Comparison of ENCODE assay signal across 8 cellular contexts in the genomic region with DNA sequence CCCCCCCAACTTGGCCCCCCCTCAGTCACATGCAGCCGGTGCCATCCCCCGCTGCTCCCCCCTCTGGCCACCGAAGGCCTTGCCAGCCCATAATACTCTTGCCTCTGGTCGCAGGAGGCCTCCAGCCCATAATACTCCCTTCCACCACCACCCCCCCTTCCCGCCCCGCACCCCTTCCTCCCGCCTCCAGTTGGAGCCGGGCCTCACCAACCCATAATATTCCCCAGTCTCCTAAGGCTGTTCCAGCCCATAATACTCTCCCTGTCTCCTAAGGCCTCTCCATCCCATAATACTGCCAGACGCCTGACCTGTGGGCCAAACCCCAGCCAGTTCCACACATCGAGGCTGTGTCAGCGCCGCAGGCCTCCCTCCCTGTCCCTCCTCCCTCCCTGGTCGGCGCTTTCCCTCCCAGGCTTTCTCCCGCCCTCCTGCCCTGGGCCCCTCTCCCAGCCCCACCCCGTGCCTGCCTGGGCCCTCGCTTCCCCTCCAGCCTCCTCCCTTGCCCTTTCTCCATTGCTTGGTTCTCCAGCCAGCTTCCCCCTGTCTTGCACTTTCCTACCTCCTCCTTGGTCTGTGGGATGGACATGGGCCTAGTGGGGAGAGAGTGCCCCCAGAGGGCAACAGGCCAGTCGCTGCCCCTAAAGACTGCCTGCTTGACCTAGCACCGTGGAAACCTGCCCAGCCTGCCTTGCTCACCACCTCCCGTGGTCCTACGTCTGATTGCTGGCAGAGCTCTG. TPM values are rescaled to one million over a fixed set of nuclear protein-coding genes. Genes with fewer than 3 reads are reported as not detected.
DNase-seq lines count a peak whose midpoint lies in the region; ATAC-seq and TF ChIP-seq lines count a peak whose summit lies in the region.

No MANE protein-coding gene starts in this region.

- H3K36me3 Mint-ChIP-seq in neural progenitor cell = no peaks in the 10 kb centered on the region

- H3K9me3 Mint-ChIP-seq in neural progenitor cell = no peaks in the 10 kb centered on the region

- H4K20me1 ChIP-seq in neural progenitor cell (ENCODE audit: low read depth) = no peaks in the 10 kb centered on the region

- peaks cover 73% of the 10 kb centered on the region for H3F3A ChIP-seq in neural progenitor cell (ENCODE audit: low read depth)

- H3K27me3 Mint-ChIP-seq in neural progenitor cell (ENCODE audit: insufficient read depth, low read depth) = peaks cover 18% of the 10 kb centered on the region

- ATAC-seq in GM18511 (IDR thresholded peaks at IDR 0.05; ENCODE audit: unreplicated experiment) = no peak
- no peak for ATAC-seq in GM18519 (IDR thresholded peaks at IDR 0.05; ENCODE audit: low FRiP score, unreplicated experiment)

- DNase-seq in Daoy (ENCODE audit: low read depth) (peak; percentile 98), KBM-7 (peak; percentile 97), OCI-M1 (lab: John Stamatoyannopoulos, UW) (peak; percentile 99), adrenal gland (peak; percentile 93 to 98 (median 96)), glomerular visceral epithelial cell (ENCODE audit: extremely low spot score) (peak; percentile 93), neural progenitor cell (ENCODE audit: low spot score) (peak; percentile 96)

- peak overlapping the region; percentile 80 for H3K27ac Mint-ChIP-seq in neural progenitor cell

- in situ Hi-C loops in KBM-7 (cut with MboI; ENCODE audit: low pct_unique_long_range_greater_than_20kb, low sequenced_read_pairs) = no loop called here

- no peaks in the 10 kb centered on the region for H3K9me3 ChIP-seq in adrenal gland (replicated peaks in 1 of 3)
- no peaks in the 10 kb centered on the region for H3K9me3 ChIP-seq in neural progenitor cell (ENCODE audit: low read depth)

- H3K36me3 ChIP-seq in adrenal gland (replicated peaks in 1 of 2) = no peaks in the 10 kb centered on the region
- no peaks in the 10 kb centered on the region for H3K36me3 ChIP-seq in neural progenitor cell

- H3K27ac ChIP-seq in adrenal gland = peak overlapping the region; percentile 75 to 95 (median 80)
- peak overlapping the region; percentile 77 for H3K27ac ChIP-seq in neural progenitor cell

- H3K4me1 Mint-ChIP-seq in neural progenitor cell = peaks cover 47% of the 10 kb centered on the region

- H3K79me2 ChIP-seq in neural progenitor cell (ENCODE audit: low read depth) = no peaks in the 10 kb centered on the region

- H3K27me3 ChIP-seq in adrenal gland (no peaks in the 10 kb centered on the region), neural progenitor cell (peaks cover 4% of the 10 kb centered on the region)

- H3K4me2 ChIP-seq in neural progenitor cell = no peak overlapping the region

- WGBS in adrenal gland, 4 donors = 2 to 6% (median 3%) methylated on average over 12 to 21 of the region's 21 CpGs

- intact Hi-C loops in adrenal gland (cut with DNase I) = loop anchor here in 1 of 2 donors (10.0 kb wide), 1 partner anchor 51 kb away; a partner anchor contains a TSS

- peaks cover 24 to 27% of the 10 kb centered on the region in 2 donors for H3K4me1 ChIP-seq in adrenal gland (replicated peaks in 1 of 2)
- peaks cover 33% of the 10 kb centered on the region for H3K4me1 ChIP-seq in neural progenitor cell

- TF ChIP-seq CTCF in adrenal gland (IDR thresholded peaks at IDR 0.05) = peak in 3 of 6 experiments; percentile 17 to 23 (median 23)
- TF ChIP-seq CTCF in neural progenitor cell (IDR thresholded peaks at IDR 0.05) = peak; percentile 52

- peak in 1 of 2 donors; percentile 58 for TF ChIP-seq POLR2A in adrenal gland (IDR thresholded peaks at IDR 0.05)

- H3K9ac ChIP-seq in neural progenitor cell = no peak overlapping the region

- no peak overlapping the region for H2AFZ ChIP-seq in neural progenitor cell (replicated peaks)

- peak overlapping the region; percentile 55 for H3K4me3 Mint-ChIP-seq in neural progenitor cell

- H3K4me3 ChIP-seq in adrenal gland (no peak overlapping the region), neural progenitor cell (no peak overlapping the region)

RNA-seq across cellular contexts. Expression of a gene that starts 6.8 kb away (rescaled TPM):
- 330 and 358 TPM in 2 replicates for total RNA-seq in Daoy (2014; rRNA removed; shearing (Covaris generic))
- total RNA-seq in adrenal gland (100 to 1,000 TPM; 216 to 307 (median 248) TPM), neural progenitor cell (ENCODE audit: low replicate concordance) (381 and 412 TPM in 2 replicates)
- 100 to 1,000 TPM; 152 to 505 (median 284) TPM for polyA plus RNA-seq in adrenal gland

RNA-seq across cellular contexts. Expression of a gene that starts 21.8 kb away (rescaled TPM):
- 0.86 TPM in 1 of 2 replicates, not detected in the other for total RNA-seq in Daoy (2014; rRNA removed; shearing (Covaris generic))
- total RNA-seq in adrenal gland (10 to 100 TPM in 1 of 8 donors, 1 to 10 TPM in 7; 2.5 to 11.6 (median 8.2) TPM), neural progenitor cell (ENCODE audit: low replicate concordance) (0.04 and 0.22 TPM in 2 replicates)
- 1 to 10 TPM; 1.3 to 2.2 (median 1.5) TPM for polyA plus RNA-seq in adrenal gland

RNA-seq across cellular contexts. Expression of a gene that starts 33.3 kb away (rescaled TPM):
- not detected in 2 replicates for total RNA-seq in Daoy (2014; rRNA removed; shearing (Covaris generic))
- total RNA-seq in adrenal gland (1 to 10 TPM in 6 of 8 donors, under 1 TPM in 2; 0.36 to 3.1 (median 1.5) TPM), neural progenitor cell (ENCODE audit: low replicate concordance) (2.7 and 3.8 TPM in 2 replicates)
- polyA plus RNA-seq in adrenal gland = 1 to 10 TPM in 1 of 3 donors, under 1 TPM in 2; 0.91 to 2.8 (median 0.99) TPM

RNA-seq across cellular contexts. Expression of a gene that starts 45.9 kb away (rescaled TPM):
- 111 and 129 TPM in 2 replicates for total RNA-seq in Daoy (2014; rRNA removed; shearing (Covaris generic))
- 10 to 100 TPM in 7 of 8 donors, 1 to 10 TPM in 1; 7.7 to 34.7 (median 25.1) TPM for total RNA-seq in adrenal gland
- 10 to 100 TPM; 43.2 to 95.5 (median 63.8) TPM for polyA plus RNA-seq in adrenal gland
- total RNA-seq in neural progenitor cell (ENCODE audit: low replicate concordance) = 43.8 and 47.8 TPM in 2 replicates

RNA-seq across cellular contexts. Expression of a gene that starts 49.0 kb away (rescaled TPM):
- total RNA-seq in Daoy (2014; rRNA removed; shearing (Covaris generic)) = 23.4 and 28.0 TPM in 2 replicates
- 10 to 100 TPM; 22.6 to 87.6 (median 48.3) TPM for total RNA-seq in adrenal gland
- polyA plus RNA-seq in adrenal gland = 10 to 100 TPM; 31.6 to 40.1 (median 32.3) TPM
- total RNA-seq in neural progenitor cell (ENCODE audit: low replicate concordance) = 101 and 135 TPM in 2 replicates
